In genomic region chr9:72211047-72211446, GRCh38 we compare ENCODE assay signal across 21 cellular contexts.
A peak's percentile ranks its signal among the peaks of the same experiment; 100 is the strongest.
DNase-seq lines count a peak whose midpoint lies in the region; ATAC-seq, FAIRE-seq and TF ChIP-seq lines count a peak whose summit lies in the region.
"Had no signal": no experiment of that assay in that cellular context is flagged by ENCODE, and none has a peak within 500 bp of the region (broad histone marks: within the 10 kb centered on the region; RNA-seq: fewer than 3 reads in every experiment).

No MANE protein-coding gene starts in this region.

- no peaks in the 10 kb centered on the region for H3K9me2 ChIP-seq in hepatocyte (replicated peaks; ENCODE audit: insufficient read depth)

- no peak overlapping the region for H2AFZ ChIP-seq in OCI-LY3 (ENCODE audit: low read depth, low read length)
- no peak overlapping the region for H2AFZ ChIP-seq in hepatocyte

- peaks cover 20% of the 10 kb centered on the region; the same call in 1 of the 2 replicates for H3K27me3 ChIP-seq in OCI-LY3 (ENCODE audit: low read depth, low read length)
- no peaks in the 10 kb centered on the region for H3K27me3 ChIP-seq in hepatocyte
- H3K27me3 ChIP-seq: BE2C had no signal

- peaks cover 28% of the 10 kb centered on the region for H3K4me1 ChIP-seq in OCI-LY3 (ENCODE audit: low read length)
- H3K4me1 ChIP-seq in hepatocyte (ENCODE audit: insufficient read depth), result no peaks in the 10 kb centered on the region
- no peaks in the 10 kb centered on the region for H3K4me1 ChIP-seq in kidney (ENCODE audit: control insufficient read depth in 1 of 2, insufficient read depth in 1 of 2, low read depth in 1 of 2, low read length in 2 of 2)
- H3K4me1 ChIP-seq: BE2C, Caco-2 had no signal

- H3K36me3 ChIP-seq in OCI-LY3 (replicated peaks; ENCODE audit: low read depth, low read length), result no peaks in the 10 kb centered on the region
- H3K36me3 ChIP-seq in hepatocyte (replicated peaks; ENCODE audit: insufficient read depth, low read depth), result no peaks in the 10 kb centered on the region
- H3K36me3 ChIP-seq in kidney (ENCODE audit: control insufficient read depth in 1 of 2, insufficient read depth in 2 of 2, low read length in 2 of 2), result peaks cover 3 to 6% of the 10 kb centered on the region in 2 donors
- H3K36me3 ChIP-seq: BE2C had no signal

- ATAC-seq in left ventricle myocardium superior (no peak), GM18861 (IDR thresholded peaks at IDR 0.05; ENCODE audit: unreplicated experiment) (no peak)
- ATAC-seq: HepG2 had no signal

- H3K4me2 ChIP-seq in OCI-LY3 (ENCODE audit: low read length), result 0 out of 2 replicates have a peak overlapping the region, but pooled peaks have one; percentile 53
- no peak overlapping the region for H3K4me2 ChIP-seq in hepatocyte

- DNase-seq in NCI-H69 (lab: John Stamatoyannopoulos, UW) (peak; percentile 34), epithelial cell of esophagus (ENCODE audit: low read depth) (peak; percentile 16), hepatocyte (ENCODE audit: low spot score) (no peak), hippocampal formation (lab: John Stamatoyannopoulos, UW) (no peak), left ventricle myocardium superior (no peak), kidney (no peak)
- DNase-seq: ACHN; BE2C; C1 segment of cervical spinal cord; Caco-2; CD4-positive, CD25-positive, alpha-beta regulatory T cell; DMS79 treated with DMSO at 0.1 percent for 48 hours; GF-D8; H9 had no signal

- no peaks in the 10 kb centered on the region for H3K9me3 ChIP-seq in OCI-LY3 (ENCODE audit: insufficient read depth, low read length)
- no peaks in the 10 kb centered on the region for H3K9me3 ChIP-seq in hepatocyte (ENCODE audit: low read depth)
- H3K9me3 ChIP-seq in kidney (ENCODE audit: control insufficient read depth in 1 of 2, low read length in 2 of 2), result no peaks in the 10 kb centered on the region
- H3K9me3 ChIP-seq: BE2C, Caco-2 had no signal

- no peak for TF ChIP-seq CTCF in OCI-LY3 (IDR thresholded peaks at IDR 0.05; ENCODE audit: low read depth, low read length)
- TF ChIP-seq CTCF in epithelial cell of esophagus (IDR thresholded peaks at IDR 0.05; ENCODE audit: insufficient read depth, low read depth, low read length, missing control alignments), result no peak
- no peak for TF ChIP-seq CTCF in hepatocyte (IDR thresholded peaks at IDR 0.05; ENCODE audit: poor library complexity)
- no peak for TF ChIP-seq CTCF in kidney (IDR thresholded peaks at IDR 0.05; ENCODE audit: borderline replicate concordance, extremely low read depth, insufficient read depth)

- no peak overlapping the region for H3K27ac ChIP-seq in OCI-LY3 (ENCODE audit: low read length)
- H3K27ac ChIP-seq in hepatocyte, result peak overlapping the region; percentile 18
- H3K27ac ChIP-seq in kidney (ENCODE audit: low read depth in 2 of 2, low read length in 2 of 2), result no peak overlapping the region

- no peaks in the 10 kb centered on the region for H4K20me1 ChIP-seq in OCI-LY3 (ENCODE audit: insufficient read depth, low read length)
- H4K20me1 ChIP-seq in hepatocyte (ENCODE audit: insufficient read depth, poor library complexity, severe bottlenecking), result no peaks in the 10 kb centered on the region

- H3K79me2 ChIP-seq in OCI-LY3 (ENCODE audit: low read length) (no peaks in the 10 kb centered on the region), hepatocyte (no peaks in the 10 kb centered on the region)

- no peak overlapping the region for H3K9ac ChIP-seq in OCI-LY3 (ENCODE audit: low read length)
- H3K9ac ChIP-seq in kidney (ENCODE audit: low read length in 2 of 2), result no peak overlapping the region

- intact Hi-C loops in left ventricle myocardium superior (cut with micrococcal nuclease) (no loop called here), kidney (cut with DNase I) (no loop called here)

- WGBS in hepatocyte (ENCODE audit: low lambda C conversion rate, missing lambda C conversion rate), result 79% methylated on average over 3 of the region's 3 CpGs

- FAIRE-seq in kidney (lab: Jason Lieb, UNC), result no peak
- FAIRE-seq: A204.1, D721Med, GM19239, H1, HepG2 had no signal

- no peak overlapping the region for H3K4me3 ChIP-seq in OCI-LY3 (ENCODE audit: low read length)
- H3K4me3 ChIP-seq in epithelial cell of esophagus (ENCODE audit: low read length), result no peak overlapping the region
- no peak overlapping the region for H3K4me3 ChIP-seq in hepatocyte
- no peak overlapping the region for H3K4me3 ChIP-seq in kidney (ENCODE audit: low read length in 2 of 2)

Comparison
In these comparisons a context has a peak if more than half of its experiments do, and no peak if none do; other contexts are left out.
1. DNase-seq: peak in NCI-H69 (single experiment) and epithelial cell of esophagus (single experiment); none in hepatocyte (single experiment), hippocampal formation (0 of 2), left ventricle myocardium superior (single experiment) and kidney (single experiment).